ENCODE assay signal across 4 cellular contexts in genomic region chr2:77064324-77064723, GRCh38.
"Had no signal": no experiment of that assay in that cellular context is flagged by ENCODE, and none has a peak within 500 bp of the region (broad histone marks: within the 10 kb centered on the region; RNA-seq: fewer than 3 reads in every experiment).

No MANE protein-coding gene starts in this region.

- DNase-seq: IMR-90, KBM-7 had no signal

- H3K4me3 ChIP-seq: K562 had no signal

- H3K27ac ChIP-seq: HL-60 had no signal
